ENCODE assay signal across 8 cellular contexts in the genomic region with DNA sequence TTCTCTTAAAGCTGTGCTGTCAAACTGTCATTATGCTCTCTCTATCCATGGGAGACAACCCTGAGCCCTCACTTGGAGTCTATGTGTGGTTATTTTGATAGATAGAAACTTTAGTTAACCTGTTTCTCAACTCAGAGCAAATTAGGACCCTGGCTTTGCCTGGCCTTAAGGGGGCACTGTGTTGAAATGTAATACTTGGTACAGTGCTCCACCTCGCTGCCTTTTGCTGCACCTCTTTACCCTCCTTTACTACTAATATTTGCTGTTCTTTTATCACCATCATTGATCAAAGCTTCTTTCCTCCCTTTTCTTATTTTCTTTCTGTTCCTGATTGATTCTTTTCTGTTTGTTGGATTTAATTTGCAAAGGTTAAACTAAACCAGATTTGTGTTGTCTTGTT. TPM values are rescaled to one million over a fixed set of nuclear protein-coding genes. Genes with fewer than 3 reads are reported as not detected.
DNase-seq lines count a peak whose midpoint lies in the region; ATAC-seq and TF ChIP-seq lines count a peak whose summit lies in the region.

No MANE protein-coding gene starts in this region.

- H3K4me3 ChIP-seq in Loucy (ENCODE audit: low read length, poor library complexity, severe bottlenecking) (peak overlapping the region; percentile 69), fibroblast of mammary gland (ENCODE audit: control insufficient read depth, low read depth, low read length) (no peak overlapping the region), upper lobe of right lung (no peak overlapping the region)

- H3K9me2 ChIP-seq in Loucy (replicated peaks; ENCODE audit: low read depth, low read length): no peaks in the 10 kb centered on the region

- H3K9me3 ChIP-seq in Loucy (ENCODE audit: insufficient read depth, low read depth, low read length) (no peaks in the 10 kb centered on the region), upper lobe of right lung (no peaks in the 10 kb centered on the region)

- peaks cover 52% of the 10 kb centered on the region for H3F3A ChIP-seq in Loucy (ENCODE audit: low read depth)

- H3K4me2 ChIP-seq in Loucy (ENCODE audit: low read depth, low read length, poor library complexity, severe bottlenecking): peak overlapping the region; percentile 95

- H3K27ac ChIP-seq in upper lobe of right lung: no peak overlapping the region

- peaks cover 97% of the 10 kb centered on the region for H3K79me2 ChIP-seq in Loucy (ENCODE audit: insufficient read depth, low read length)

- TF ChIP-seq CTCF in Loucy (conservative IDR thresholded peaks at IDR 0.05; ENCODE audit: low read length) (peak; percentile 84), fibroblast of mammary gland (conservative IDR thresholded peaks at IDR 0.05; ENCODE audit: control insufficient read depth, insufficient read depth, low read depth, low read length) (peak; percentile 48), upper lobe of right lung (IDR thresholded peaks at IDR 0.05) (peak; percentile 25), omental fat pad (IDR thresholded peaks at IDR 0.05) (no peak)

- ATAC-seq in upper lobe of right lung (no peak), omental fat pad (ENCODE audit: low FRiP score) (no peak), HG02571 (IDR thresholded peaks at IDR 0.05; ENCODE audit: unreplicated experiment) (no peak)

- H3K27me3 ChIP-seq in Loucy (ENCODE audit: insufficient read depth, low read length, poor library complexity, severe bottlenecking) (no peaks in the 10 kb centered on the region), upper lobe of right lung (no peaks in the 10 kb centered on the region)

- peaks cover 97% of the 10 kb centered on the region for H4K20me1 ChIP-seq in Loucy (ENCODE audit: insufficient read depth, low read length, poor library complexity, severe bottlenecking)

- H2AFZ ChIP-seq in Loucy (ENCODE audit: low read length): no peak overlapping the region

- H3K36me3 ChIP-seq in Loucy (ENCODE audit: insufficient read depth, low read length) (peaks cover 75% of the 10 kb centered on the region), upper lobe of right lung (no peaks in the 10 kb centered on the region)

- H3K9ac ChIP-seq in Loucy (ENCODE audit: low read depth, low read length, poor library complexity, severe bottlenecking): no peak overlapping the region

- H3K4me1 ChIP-seq in Loucy (ENCODE audit: insufficient read depth, low read length, poor library complexity, severe bottlenecking): peaks cover 88% of the 10 kb centered on the region
- H3K4me1 ChIP-seq in upper lobe of right lung: peaks cover 26% of the 10 kb centered on the region

- intact Hi-C loops in upper lobe of right lung (cut with DNase I): no loop called here

- DNase-seq in stimulated activated CD8-positive, alpha-beta memory T cell treated with anti-CD3 and anti-CD28 coated beads, Interleukin-4, amount 100 ng/mL, for 24 hours (ENCODE audit: low read depth): peak; percentile 8
- no peak for DNase-seq in stimulated activated CD8-positive, alpha-beta memory T cell treated with anti-CD3 and anti-CD28 coated beads, Interleukin-4, amount 100 ng/mL, for 48 hours
- DNase-seq in fibroblast of mammary gland (ENCODE audit: low read depth) (peak; percentile 11), upper lobe of right lung (no peak), A172 (ENCODE audit: low spot score) (no peak), omental fat pad (ENCODE audit: low spot score) (no peak)

RNA-seq across cellular contexts. Expression of a gene that starts 34.3 kb away (rescaled TPM):
- 129 TPM for total RNA-seq in upper lobe of right lung
- 189 and 202 TPM in 2 replicates for total RNA-seq in A172 (2014; rRNA removed; shearing (Covaris generic))
- total RNA-seq in omental fat pad: 100 to 1,000 TPM in 2 of 4 donors, 10 to 100 TPM in 2; 74.4 to 126 (median 97.5) TPM

Comparison
In these comparisons a context has a peak if more than half of its experiments do, and no peak if none do; other contexts are left out.
1. DNase-seq: peak in stimulated activated CD8-positive, alpha-beta memory T cell treated with anti-CD3 and anti-CD28 coated beads, Interleukin-4, amount 100 ng/mL, for 24 hours (single experiment) and fibroblast of mammary gland (single experiment); none in stimulated activated CD8-positive, alpha-beta memory T cell treated with anti-CD3 and anti-CD28 coated beads, Interleukin-4, amount 100 ng/mL, for 48 hours (single experiment), upper lobe of right lung (single experiment), A172 (single experiment) and omental fat pad (single experiment).
2. CTCF ChIP-seq: peak in Loucy (single experiment), fibroblast of mammary gland (single experiment) and upper lobe of right lung (single experiment); none in omental fat pad (0 of 3).